ENCODE assay signal across 8 cellular contexts in genomic region chr19:55603581-55604292, GRCh38. TPM values are rescaled to one million over a fixed set of nuclear protein-coding genes. Genes with fewer than 3 reads are reported as not detected.
DNase-seq lines count a peak whose midpoint lies in the region; ATAC-seq and TF ChIP-seq lines count a peak whose summit lies in the region.

No MANE protein-coding gene starts in this region.

- peaks cover 34% of the 10 kb centered on the region for H3K4me1 Mint-ChIP-seq in activated T-helper 2 cell treated with anti-CD3 and anti-CD28 coated beads, Interferon-gamma antibody, Interleukin-2, Interleukin-4, amounts not matched to agents 10 μg/mL and 5 μg/mL and 100 μg/mL, durations not matched to agents 14 hours and 24 hours and 36 hours (ENCODE audit: low read depth)
- peaks cover 31% of the 10 kb centered on the region for H3K4me1 Mint-ChIP-seq in memory B cell

- no peak for TF ChIP-seq CTCF in uterus (IDR thresholded peaks at IDR 0.05)

- DNase-seq in Right ventricle myocardium superior, result peak; percentile 29
- no peak for DNase-seq in left ventricle myocardium superior
- no peak for DNase-seq in activated T-helper 2 cell treated with anti-CD3 and anti-CD28 coated beads, Interferon-gamma antibody, Interleukin-2, Interleukin-4, amounts not matched to agents 10 μg/mL and 5 μg/mL and 100 μg/mL, durations not matched to agents 14 hours and 24 hours and 36 hours (ENCODE audit: low spot score)
- DNase-seq in memory B cell (ENCODE audit: low spot score in 2 of 2), result no peak
- DNase-seq in uterus, result no peak
- DNase-seq in stimulated activated CD4-positive, alpha-beta T cell treated with anti-CD3 and anti-CD28 coated beads, Interleukin-4, amount 100 ng/mL, for 1 hour, result no peak
- DNase-seq in NCI-H1694 treated with DMSO at 0.1 percent for 48 hours (lab: John Stamatoyannopoulos, UW), result no peak
- no peak for DNase-seq in NCI-H2107 (lab: John Stamatoyannopoulos, UW)

- H3K27me3 Mint-ChIP-seq in activated T-helper 2 cell treated with anti-CD3 and anti-CD28 coated beads, Interferon-gamma antibody, Interleukin-2, Interleukin-4, amounts not matched to agents 10 μg/mL and 5 μg/mL and 100 μg/mL, durations not matched to agents 14 hours and 24 hours and 36 hours (ENCODE audit: low read depth), result no peaks in the 10 kb centered on the region
- no peaks in the 10 kb centered on the region for H3K27me3 Mint-ChIP-seq in memory B cell

- H3K36me3 ChIP-seq in uterus, result no peaks in the 10 kb centered on the region

- intact Hi-C loops in Right ventricle myocardium superior (cut with DNase I), result no loop called here
- intact Hi-C loops in left ventricle myocardium superior (cut with micrococcal nuclease), result loop anchor here (10.0 kb wide), 1 partner anchor 89 kb away; no protein-coding TSS in a partner anchor
- intact Hi-C loops in activated T-helper 2 cell treated with anti-CD3 and anti-CD28 coated beads, Interferon-gamma antibody, Interleukin-2, Interleukin-4, amounts not matched to agents 10 μg/mL and 5 μg/mL and 100 μg/mL, durations not matched to agents 14 hours and 24 hours and 36 hours (cut with micrococcal nuclease), result loop anchor here (2.0 to 10.0 kb wide), 3 partner anchors 17 to 219 kb away; partner anchors contain the start of genes RPL28, TMEM238 and U2AF2
- intact Hi-C loops in uterus (cut with DNase I; ENCODE audit: low total_unique reads), result loop anchor here (10.0 kb wide), 1 partner anchor 89 kb away; no protein-coding TSS in a partner anchor

- H3K9me3 Mint-ChIP-seq in activated T-helper 2 cell treated with anti-CD3 and anti-CD28 coated beads, Interferon-gamma antibody, Interleukin-2, Interleukin-4, amounts not matched to agents 10 μg/mL and 5 μg/mL and 100 μg/mL, durations not matched to agents 14 hours and 24 hours and 36 hours, result no peaks in the 10 kb centered on the region
- peaks cover 2% of the 10 kb centered on the region for H3K9me3 Mint-ChIP-seq in memory B cell

- no peaks in the 10 kb centered on the region for H3K27me3 ChIP-seq in uterus

- peaks cover 0 to 12% of the 10 kb centered on the region in 2 donors for H3K4me1 ChIP-seq in uterus

- no peaks in the 10 kb centered on the region for H3K9me3 ChIP-seq in uterus

- ATAC-seq in Right ventricle myocardium superior (ENCODE audit: poor library complexity), result no peak
- ATAC-seq in left ventricle myocardium superior, result no peak
- ATAC-seq in memory B cell (ENCODE audit: low read depth), result no peak

- H3K27ac ChIP-seq in uterus, result peak overlapping the region; percentile 94 to 98

- peak overlapping the region; percentile 83 for H3K4me3 Mint-ChIP-seq in activated T-helper 2 cell treated with anti-CD3 and anti-CD28 coated beads, Interferon-gamma antibody, Interleukin-2, Interleukin-4, amounts not matched to agents 10 μg/mL and 5 μg/mL and 100 μg/mL, durations not matched to agents 14 hours and 24 hours and 36 hours (ENCODE audit: low read depth)
- H3K4me3 Mint-ChIP-seq in memory B cell, result peak overlapping the region; percentile 60

- peaks cover 25% of the 10 kb centered on the region for H3K36me3 Mint-ChIP-seq in activated T-helper 2 cell treated with anti-CD3 and anti-CD28 coated beads, Interferon-gamma antibody, Interleukin-2, Interleukin-4, amounts not matched to agents 10 μg/mL and 5 μg/mL and 100 μg/mL, durations not matched to agents 14 hours and 24 hours and 36 hours (ENCODE audit: low read depth)
- H3K36me3 Mint-ChIP-seq in memory B cell, result peaks cover 8% of the 10 kb centered on the region

- H3K27ac Mint-ChIP-seq in activated T-helper 2 cell treated with anti-CD3 and anti-CD28 coated beads, Interferon-gamma antibody, Interleukin-2, Interleukin-4, amounts not matched to agents 10 μg/mL and 5 μg/mL and 100 μg/mL, durations not matched to agents 14 hours and 24 hours and 36 hours, result no peak overlapping the region
- no peak overlapping the region for H3K27ac Mint-ChIP-seq in memory B cell

- no peak overlapping the region for H3K4me3 ChIP-seq in uterus

- TF ChIP-seq POLR2A in uterus (IDR thresholded peaks at IDR 0.05), result no peak

RNA-seq across cellular contexts. Expression of gene ZNF865, which starts 1.7 kb away (rescaled TPM):
- total RNA-seq in Right ventricle myocardium superior, result 17.4 TPM
- 21.8 TPM for total RNA-seq in left ventricle myocardium superior
- total RNA-seq in activated T-helper 2 cell treated with anti-CD3 and anti-CD28 coated beads, Interferon-gamma antibody, Interleukin-2, Interleukin-4, amounts not matched to agents 10 μg/mL and 5 μg/mL and 100 μg/mL, durations not matched to agents 14 hours and 24 hours and 36 hours, result 13.5 and 13.6 TPM in 2 replicates
- 10 to 100 TPM in 1 of 4 donors, 1 to 10 TPM in 2, not detected in 1; 2.0 to 24.2 (median 3.2) TPM for total RNA-seq in uterus

RNA-seq across cellular contexts. Expression of gene ZNF524, which starts 3.6 kb away (rescaled TPM):
- total RNA-seq in Right ventricle myocardium superior, result 17.5 TPM
- 17.0 TPM for total RNA-seq in left ventricle myocardium superior
- total RNA-seq in activated T-helper 2 cell treated with anti-CD3 and anti-CD28 coated beads, Interferon-gamma antibody, Interleukin-2, Interleukin-4, amounts not matched to agents 10 μg/mL and 5 μg/mL and 100 μg/mL, durations not matched to agents 14 hours and 24 hours and 36 hours, result 18.4 and 19.7 TPM in 2 replicates
- 10 to 100 TPM in 3 of 4 donors, 1 to 10 TPM in 1; 5.4 to 20.4 (median 14.6) TPM for total RNA-seq in uterus

RNA-seq across cellular contexts. Expression of gene FIZ1, which starts 4.4 kb away (rescaled TPM):
- 13.0 TPM for total RNA-seq in Right ventricle myocardium superior
- 16.3 TPM for total RNA-seq in left ventricle myocardium superior
- total RNA-seq in activated T-helper 2 cell treated with anti-CD3 and anti-CD28 coated beads, Interferon-gamma antibody, Interleukin-2, Interleukin-4, amounts not matched to agents 10 μg/mL and 5 μg/mL and 100 μg/mL, durations not matched to agents 14 hours and 24 hours and 36 hours, result 18.2 and 18.9 TPM in 2 replicates
- total RNA-seq in uterus, result 10 to 100 TPM in 1 of 4 donors, 1 to 10 TPM in 1, under 1 TPM in 2; 0.26 to 19.3 (median 2.4) TPM

RNA-seq across cellular contexts. Expression of gene ZNF784, which starts 20.6 kb away (rescaled TPM):
- total RNA-seq in Right ventricle myocardium superior, result 11.7 TPM
- total RNA-seq in left ventricle myocardium superior, result 13.4 TPM
- 4.3 and 4.9 TPM in 2 replicates for total RNA-seq in activated T-helper 2 cell treated with anti-CD3 and anti-CD28 coated beads, Interferon-gamma antibody, Interleukin-2, Interleukin-4, amounts not matched to agents 10 μg/mL and 5 μg/mL and 100 μg/mL, durations not matched to agents 14 hours and 24 hours and 36 hours
- total RNA-seq in uterus, result 1 to 10 TPM; 4.1 to 9.6 (median 7.4) TPM

RNA-seq across cellular contexts. Expression of gene ZNF579, which starts 23.1 kb away (rescaled TPM):
- total RNA-seq in Right ventricle myocardium superior (13.6 TPM), left ventricle myocardium superior (14.7 TPM), uterus (10 to 100 TPM in 1 of 4 donors, 1 to 10 TPM in 1, not detected in 2; 4.4 to 21.9 TPM)
- 8.2 and 10.7 TPM in 2 replicates for total RNA-seq in activated T-helper 2 cell treated with anti-CD3 and anti-CD28 coated beads, Interferon-gamma antibody, Interleukin-2, Interleukin-4, amounts not matched to agents 10 μg/mL and 5 μg/mL and 100 μg/mL, durations not matched to agents 14 hours and 24 hours and 36 hours
